20 cellular contexts compared by ENCODE assay signal in genomic region chr5:119284031-119284430, GRCh38.
DNase-seq lines count a peak whose midpoint lies in the region; ATAC-seq and TF ChIP-seq lines count a peak whose summit lies in the region.
"Had no signal": no experiment of that assay in that cellular context is flagged by ENCODE, and none has a peak within 500 bp of the region (broad histone marks: within the 10 kb centered on the region; RNA-seq: fewer than 3 reads in every experiment).

No MANE protein-coding gene starts in this region.

- H3K27ac ChIP-seq in A673 (ENCODE audit: low read depth, low read length, poor library complexity, severe bottlenecking): no peak overlapping the region
- H3K27ac ChIP-seq: heart left ventricle, sigmoid colon, upper lobe of right lung had no signal

- no peaks in the 10 kb centered on the region for H3K9me3 ChIP-seq in A673 (ENCODE audit: low read depth, low read length, poor library complexity, severe bottlenecking)
- H3K9me3 ChIP-seq: Caco-2, heart left ventricle, sigmoid colon, upper lobe of right lung had no signal

- H3K27ac Mint-ChIP-seq in activated CD4-positive, alpha-beta T cell treated with anti-CD3 and anti-CD28 coated beads, Interleukin-2, amount 10 ng/mL, durations not matched to agents 24 days and 14 days: peak overlapping the region; percentile 84
- H3K27ac Mint-ChIP-seq in IgD-negative memory B cell (peak overlapping the region in 2 of 3 donors; percentile 20 to 81), nephron progenitor cell (peak overlapping the region; percentile 97)
- peak overlapping the region; percentile 35 for H3K27ac Mint-ChIP-seq in activated T-helper 1 cell treated with anti-CD3 and anti-CD28 coated beads, Interleukin-12 subunit alpha, Interleukin-12 subunit beta, Interleukin-2, Interleukin-4 antibody, amounts not matched to agents 30 ng/mL and 10 ng/mL and 1 ng/mL, durations not matched to agents 14 hours and 24 hours and 36 hours

- no peaks in the 10 kb centered on the region for H3K4me1 ChIP-seq in A673 (ENCODE audit: insufficient read depth, low read length, poor library complexity, severe bottlenecking)

- H3K9me3 Mint-ChIP-seq in activated CD4-positive, alpha-beta T cell treated with anti-CD3 and anti-CD28 coated beads, Interleukin-2, amount 10 ng/mL, durations not matched to agents 24 days and 14 days: no peaks in the 10 kb centered on the region
- H3K9me3 Mint-ChIP-seq in IgD-negative memory B cell: no peaks in the 10 kb centered on the region
- H3K9me3 Mint-ChIP-seq in activated T-helper 1 cell treated with anti-CD3 and anti-CD28 coated beads, Interleukin-12 subunit alpha, Interleukin-12 subunit beta, Interleukin-2, Interleukin-4 antibody, amounts not matched to agents 30 ng/mL and 10 ng/mL and 1 ng/mL, durations not matched to agents 14 hours and 24 hours and 36 hours: no peaks in the 10 kb centered on the region
- no peaks in the 10 kb centered on the region for H3K9me3 Mint-ChIP-seq in nephron progenitor cell

- CTCF ChIA-PET in A673 (lab: Charles Lee): no interaction called here

- no peaks in the 10 kb centered on the region for H3K27me3 ChIP-seq in A673 (replicated peaks; ENCODE audit: insufficient read depth, low read depth, low read length, poor library complexity)
- H3K27me3 ChIP-seq: heart left ventricle, sigmoid colon, upper lobe of right lung had no signal

- intact Hi-C loops in activated CD4-positive, alpha-beta T cell treated with anti-CD3 and anti-CD28 coated beads, Interleukin-2, amount 10 ng/mL, durations not matched to agents 24 days and 14 days (cut with micrococcal nuclease): no loop called here
- intact Hi-C loops in activated T-helper 1 cell treated with anti-CD3 and anti-CD28 coated beads, Interleukin-12 subunit alpha, Interleukin-12 subunit beta, Interleukin-2, Interleukin-4 antibody, amounts not matched to agents 30 ng/mL and 10 ng/mL and 1 ng/mL, durations not matched to agents 14 hours and 24 hours and 36 hours (cut with micrococcal nuclease): no loop called here
- intact Hi-C loops in A673 (cut with micrococcal nuclease; ENCODE audit: unreplicated experiment): no loop called here

- no peak overlapping the region for H3K4me3 ChIP-seq in A673 (ENCODE audit: low read depth, low read length, poor library complexity, severe bottlenecking)
- H3K4me3 ChIP-seq: heart left ventricle, sigmoid colon, upper lobe of right lung had no signal

- H3K36me3 Mint-ChIP-seq in activated CD4-positive, alpha-beta T cell treated with anti-CD3 and anti-CD28 coated beads, Interleukin-2, amount 10 ng/mL, durations not matched to agents 24 days and 14 days (ENCODE audit: low read depth): peaks cover 38% of the 10 kb centered on the region
- H3K36me3 Mint-ChIP-seq in IgD-negative memory B cell (peaks cover 8% of the 10 kb centered on the region), nephron progenitor cell (ENCODE audit: low read depth) (no peaks in the 10 kb centered on the region)
- peaks cover 26% of the 10 kb centered on the region for H3K36me3 Mint-ChIP-seq in activated T-helper 1 cell treated with anti-CD3 and anti-CD28 coated beads, Interleukin-12 subunit alpha, Interleukin-12 subunit beta, Interleukin-2, Interleukin-4 antibody, amounts not matched to agents 30 ng/mL and 10 ng/mL and 1 ng/mL, durations not matched to agents 14 hours and 24 hours and 36 hours (ENCODE audit: low read depth)

- no peak for ATAC-seq in HG03565 (IDR thresholded peaks at IDR 0.05; ENCODE audit: unreplicated experiment)
- ATAC-seq: heart left ventricle, upper lobe of right lung had no signal

- TF ChIP-seq CTCF in nephron progenitor cell (IDR thresholded peaks at IDR 0.05) (no peak), A673 (conservative IDR thresholded peaks at IDR 0.05; ENCODE audit: low read depth, low read length) (no peak)

- peak overlapping the region; percentile 39 for H3K4me3 Mint-ChIP-seq in activated CD4-positive, alpha-beta T cell treated with anti-CD3 and anti-CD28 coated beads, Interleukin-2, amount 10 ng/mL, durations not matched to agents 24 days and 14 days
- peak overlapping the region; percentile 2 to 70 (median 48) for H3K4me3 Mint-ChIP-seq in IgD-negative memory B cell
- H3K4me3 Mint-ChIP-seq in activated T-helper 1 cell treated with anti-CD3 and anti-CD28 coated beads, Interleukin-12 subunit alpha, Interleukin-12 subunit beta, Interleukin-2, Interleukin-4 antibody, amounts not matched to agents 30 ng/mL and 10 ng/mL and 1 ng/mL, durations not matched to agents 14 hours and 24 hours and 36 hours: no peak overlapping the region
- no peak overlapping the region for H3K4me3 Mint-ChIP-seq in nephron progenitor cell

- no peak for DNase-seq in activated CD4-positive, alpha-beta T cell treated with anti-CD3 and anti-CD28 coated beads, Interleukin-2, amount 10 ng/mL, durations not matched to agents 24 days and 14 days
- no peak for DNase-seq in activated CD4-positive, alpha-beta T cell treated with anti-CD3 and anti-CD28 coated beads for 1 hour
- DNase-seq in activated T-helper 1 cell treated with anti-CD3 and anti-CD28 coated beads, Interleukin-12 subunit alpha, Interleukin-12 subunit beta, Interleukin-2, Interleukin-4 antibody, amounts not matched to agents 30 ng/mL and 10 ng/mL and 1 ng/mL, durations not matched to agents 14 hours and 24 hours and 36 hours (ENCODE audit: low spot score): no peak
- DNase-seq in nephron progenitor cell (no peak), NCI-H82 (lab: John Stamatoyannopoulos, UW) (no peak), A673 (ENCODE audit: low spot score) (no peak)
- DNase-seq: ACHN; activated CD4-positive, alpha-beta T cell treated with anti-CD3 and anti-CD28 coated beads, Interleukin-2, amount 50 U/mL, for 4 hours; Caco-2; heart left ventricle; mesendoderm; NCI-H1105 treated with DMSO at 0.1 percent for 48 hours; NCI-H2171 treated with DMSO at 0.1 percent for 48 hours; nucleus accumbens; Right ventricle myocardium superior; sigmoid colon; stimulated activated CD4-positive, alpha-beta T cell treated with anti-CD3 and anti-CD28 coated beads, Interleukin-4, amount 100 ng/mL, for 24 hours; upper lobe of right lung had no signal

- no TSS peak for BruUV-seq in A673 (replicated peaks; lab: Mats Ljungman, UMichigan)

- peaks cover 92% of the 10 kb centered on the region for H3K4me1 Mint-ChIP-seq in activated CD4-positive, alpha-beta T cell treated with anti-CD3 and anti-CD28 coated beads, Interleukin-2, amount 10 ng/mL, durations not matched to agents 24 days and 14 days
- peaks cover 64 to 85% (median 75%) of the 10 kb centered on the region in 3 donors for H3K4me1 Mint-ChIP-seq in IgD-negative memory B cell
- peaks cover 100% of the 10 kb centered on the region for H3K4me1 Mint-ChIP-seq in activated T-helper 1 cell treated with anti-CD3 and anti-CD28 coated beads, Interleukin-12 subunit alpha, Interleukin-12 subunit beta, Interleukin-2, Interleukin-4 antibody, amounts not matched to agents 30 ng/mL and 10 ng/mL and 1 ng/mL, durations not matched to agents 14 hours and 24 hours and 36 hours (ENCODE audit: low read depth)
- H3K4me1 Mint-ChIP-seq in nephron progenitor cell: peaks cover 29% of the 10 kb centered on the region

- no peaks in the 10 kb centered on the region for H3K27me3 Mint-ChIP-seq in activated CD4-positive, alpha-beta T cell treated with anti-CD3 and anti-CD28 coated beads, Interleukin-2, amount 10 ng/mL, durations not matched to agents 24 days and 14 days
- H3K27me3 Mint-ChIP-seq in IgD-negative memory B cell: no peaks in the 10 kb centered on the region
- H3K27me3 Mint-ChIP-seq in activated T-helper 1 cell treated with anti-CD3 and anti-CD28 coated beads, Interleukin-12 subunit alpha, Interleukin-12 subunit beta, Interleukin-2, Interleukin-4 antibody, amounts not matched to agents 30 ng/mL and 10 ng/mL and 1 ng/mL, durations not matched to agents 14 hours and 24 hours and 36 hours (ENCODE audit: insufficient read depth): no peaks in the 10 kb centered on the region
- H3K27me3 Mint-ChIP-seq in nephron progenitor cell (ENCODE audit: low read depth, poor library complexity): peaks cover 2% of the 10 kb centered on the region

- POLR2A ChIA-PET in A673 (lab: Charles Lee; ENCODE audit: low non-redundant PET): no interaction called here

- no peaks in the 10 kb centered on the region for H3K36me3 ChIP-seq in A673 (ENCODE audit: insufficient read depth, low read length, poor library complexity, severe bottlenecking)
- H3K36me3 ChIP-seq: heart left ventricle, sigmoid colon, upper lobe of right lung had no signal

Comparison
In these comparisons a context has a peak if more than half of its experiments do, and no peak if none do; other contexts are left out.
1. H3K27ac Mint-ChIP-seq: peak in every context shown above with its lines; median percentile 97 in nephron progenitor cell; 84 in activated CD4-positive, alpha-beta T cell treated with anti-CD3 and anti-CD28 coated beads, Interleukin-2, amount 10 ng/mL, durations not matched to agents 24 days and 14 days; 50 in IgD-negative memory B cell; 35 in activated T-helper 1 cell treated with anti-CD3 and anti-CD28 coated beads, Interleukin-12 subunit alpha, Interleukin-12 subunit beta, Interleukin-2, Interleukin-4 antibody, amounts not matched to agents 30 ng/mL and 10 ng/mL and 1 ng/mL, durations not matched to agents 14 hours and 24 hours and 36 hours.
2. H3K4me3 Mint-ChIP-seq: peak in activated CD4-positive, alpha-beta T cell treated with anti-CD3 and anti-CD28 coated beads, Interleukin-2, amount 10 ng/mL, durations not matched to agents 24 days and 14 days (single experiment) and IgD-negative memory B cell (4 of 4); none in activated T-helper 1 cell treated with anti-CD3 and anti-CD28 coated beads, Interleukin-12 subunit alpha, Interleukin-12 subunit beta, Interleukin-2, Interleukin-4 antibody, amounts not matched to agents 30 ng/mL and 10 ng/mL and 1 ng/mL, durations not matched to agents 14 hours and 24 hours and 36 hours (single experiment) and nephron progenitor cell (single experiment).